Comparison of ENCODE assay signal across 11 cellular contexts in the genomic region with DNA sequence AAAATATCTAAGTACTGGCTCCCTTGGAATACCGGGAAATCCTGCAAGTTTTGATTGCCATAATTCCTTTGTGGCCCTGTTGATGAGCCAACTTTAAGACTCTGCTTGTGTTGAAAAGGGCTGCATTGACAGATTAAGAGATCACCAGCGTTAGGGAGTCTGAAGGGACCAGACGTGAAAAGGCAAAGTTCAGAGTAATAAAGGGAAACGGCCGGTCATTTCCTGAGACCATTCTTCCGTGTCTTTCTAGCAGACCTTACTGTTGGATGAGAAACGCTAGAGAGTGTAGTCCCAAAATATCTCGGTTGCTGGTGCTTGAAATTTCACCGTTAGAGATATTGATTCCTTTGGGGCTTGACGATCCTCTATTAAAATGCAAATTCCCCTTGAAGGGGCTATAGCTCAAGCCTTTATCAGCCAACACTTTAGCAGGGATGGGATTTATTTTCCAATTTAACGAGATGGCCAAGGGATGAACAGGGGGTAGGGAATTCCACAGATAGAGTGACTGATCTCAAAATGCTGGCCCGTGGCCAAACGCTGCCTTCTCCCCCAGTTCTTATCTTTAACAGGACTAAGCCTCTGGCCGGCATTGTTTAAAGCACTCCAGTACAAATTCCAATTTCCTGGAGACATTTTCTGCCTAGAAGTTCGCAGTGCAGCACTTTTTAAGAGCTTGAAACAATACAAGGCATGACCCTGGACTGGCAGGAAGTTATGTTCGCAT.
DNase-seq lines count a peak whose midpoint lies in the region; ATAC-seq and TF ChIP-seq lines count a peak whose summit lies in the region.
"Had no signal": no experiment of that assay in that cellular context is flagged by ENCODE, and none has a peak within 500 bp of the region (broad histone marks: within the 10 kb centered on the region; RNA-seq: fewer than 3 reads in every experiment).

No MANE protein-coding gene starts in this region.

- no peaks in the 10 kb centered on the region for H3K4me1 ChIP-seq in CD4-positive, alpha-beta memory T cell (ENCODE audit: insufficient read depth, low read length)
- peaks cover 0 to 11% of the 10 kb centered on the region in 2 donors for H3K4me1 ChIP-seq in muscle layer of duodenum (ENCODE audit: control insufficient read depth in 1 of 2, insufficient read depth in 2 of 2, low read length in 2 of 2)
- H3K4me1 ChIP-seq in CD8-positive, alpha-beta T cell (ENCODE audit: insufficient read depth, low read length): no peaks in the 10 kb centered on the region

- no peak for TF ChIP-seq CTCF in chondrocyte (IDR thresholded peaks at IDR 0.05)
- no peak for TF ChIP-seq CTCF in CD8-positive, alpha-beta T cell (IDR thresholded peaks at IDR 0.05)

- DNase-seq in CD4-positive, alpha-beta memory T cell: no peak
- DNase-seq in HT-29 (ENCODE audit: low spot score) (peak; percentile 36), chondrocyte (ENCODE audit: low spot score) (no peak), NK-92 (lab: John Stamatoyannopoulos, UW; ENCODE audit: unreplicated experiment) (no peak), 8988T (no peak), cerebellar nuclear complex (lab: John Stamatoyannopoulos, UW) (no peak)
- no peak for DNase-seq in CD8-positive, alpha-beta T cell

- peak overlapping the region in 5 of 8 donors; percentile 29 to 70 (median 36) for H3K4me3 Mint-ChIP-seq in CD4-positive, alpha-beta memory T cell
- H3K4me3 Mint-ChIP-seq in chondrocyte (ENCODE audit: unreplicated experiment): peak overlapping the region; percentile 29
- no peak overlapping the region for H3K4me3 Mint-ChIP-seq in CD8-positive, alpha-beta T cell
- H3K4me3 Mint-ChIP-seq: central memory CD8-positive, alpha-beta T cell; T-helper 1 cell treated with Interleukin-12 subunit alpha and Interleukin-12 subunit beta and Interleukin-4 antibody, amounts not matched to agents 30 μg/mL and 1 μg/mL, for 36 hours had no signal

- H3K4me1 Mint-ChIP-seq in CD4-positive, alpha-beta memory T cell: peaks cover 2 to 20% (median 10%) of the 10 kb centered on the region in 4 donors
- peaks cover 13% of the 10 kb centered on the region for H3K4me1 Mint-ChIP-seq in chondrocyte (ENCODE audit: low read depth)
- H3K4me1 Mint-ChIP-seq in CD8-positive, alpha-beta T cell (ENCODE audit: low read depth): peaks cover 11% of the 10 kb centered on the region
- H3K4me1 Mint-ChIP-seq: central memory CD8-positive, alpha-beta T cell had no signal

- no peaks in the 10 kb centered on the region for H3K36me3 Mint-ChIP-seq in CD4-positive, alpha-beta memory T cell
- H3K36me3 Mint-ChIP-seq in chondrocyte (ENCODE audit: low read depth): peaks cover 6% of the 10 kb centered on the region
- no peaks in the 10 kb centered on the region for H3K36me3 Mint-ChIP-seq in CD8-positive, alpha-beta T cell

- peaks cover 0 to 9% (median 4%) of the 10 kb centered on the region in 8 donors for H3K9me3 Mint-ChIP-seq in CD4-positive, alpha-beta memory T cell
- H3K9me3 Mint-ChIP-seq in chondrocyte (ENCODE audit: low read depth): peaks cover 25% of the 10 kb centered on the region
- no peaks in the 10 kb centered on the region for H3K9me3 Mint-ChIP-seq in CD8-positive, alpha-beta T cell
- H3K9me3 Mint-ChIP-seq: central memory CD8-positive, alpha-beta T cell; T-helper 1 cell treated with Interleukin-12 subunit alpha and Interleukin-12 subunit beta and Interleukin-4 antibody, amounts not matched to agents 30 μg/mL and 1 μg/mL, for 36 hours had no signal

- ATAC-seq in CD8-positive, alpha-beta T cell: no peak
- ATAC-seq: HCT116 had no signal

- no peak overlapping the region for H3K27ac ChIP-seq in CD4-positive, alpha-beta memory T cell (ENCODE audit: low read depth, low read length)
- no peak overlapping the region for H3K27ac ChIP-seq in muscle layer of duodenum (ENCODE audit: low read length)
- no peak overlapping the region for H3K27ac ChIP-seq in CD8-positive, alpha-beta T cell (ENCODE audit: low read depth, low read length)

- no peak overlapping the region for H3K27ac Mint-ChIP-seq in CD4-positive, alpha-beta memory T cell
- H3K27ac Mint-ChIP-seq in chondrocyte (ENCODE audit: unreplicated experiment): no peak overlapping the region
- H3K27ac Mint-ChIP-seq in CD8-positive, alpha-beta T cell: no peak overlapping the region
- H3K27ac Mint-ChIP-seq: T-helper 1 cell treated with Interleukin-12 subunit alpha and Interleukin-12 subunit beta and Interleukin-4 antibody, amounts not matched to agents 30 μg/mL and 1 μg/mL, for 36 hours had no signal

- H3K9me3 ChIP-seq in CD4-positive, alpha-beta memory T cell (ENCODE audit: control insufficient read depth in 1 of 2, low read length in 2 of 2): no peaks in the 10 kb centered on the region
- H3K9me3 ChIP-seq in muscle layer of duodenum (ENCODE audit: control insufficient read depth in 1 of 2, low read length in 2 of 2): no peaks in the 10 kb centered on the region
- no peaks in the 10 kb centered on the region for H3K9me3 ChIP-seq in CD8-positive, alpha-beta T cell (ENCODE audit: low read length)

- no peaks in the 10 kb centered on the region for H3K36me3 ChIP-seq in CD4-positive, alpha-beta memory T cell (ENCODE audit: insufficient read depth, low read length)
- no peaks in the 10 kb centered on the region for H3K36me3 ChIP-seq in muscle layer of duodenum (ENCODE audit: control insufficient read depth in 1 of 2, insufficient read depth in 2 of 2, low read length in 2 of 2)
- H3K36me3 ChIP-seq in CD8-positive, alpha-beta T cell (ENCODE audit: insufficient read depth, low read length): no peaks in the 10 kb centered on the region

- intact Hi-C loops in CD4-positive, alpha-beta memory T cell (cut with micrococcal nuclease): no loop called here
- intact Hi-C loops in CD8-positive, alpha-beta T cell (cut with DNase I, micrococcal nuclease): no loop called here

- POLR2A ChIA-PET in CD4-positive, alpha-beta memory T cell (lab: Charles Lee; ENCODE audit: partially characterized antibody): no interaction called here
- POLR2A ChIA-PET in CD8-positive, alpha-beta T cell (lab: Charles Lee): no interaction called here

- CTCF ChIA-PET in CD4-positive, alpha-beta memory T cell (lab: Charles Lee; ENCODE audit: partially characterized antibody): no interaction called here
- CTCF ChIA-PET in CD8-positive, alpha-beta T cell (lab: Charles Lee): no interaction called here

- peaks cover 28% of the 10 kb centered on the region for H3K27me3 ChIP-seq in CD4-positive, alpha-beta memory T cell (ENCODE audit: insufficient read depth, low read length)
- H3K27me3 ChIP-seq in muscle layer of duodenum (ENCODE audit: low read depth, low read length): peaks cover 17% of the 10 kb centered on the region
- peaks cover 12% of the 10 kb centered on the region for H3K27me3 ChIP-seq in CD8-positive, alpha-beta T cell (ENCODE audit: insufficient read depth, low read length)

- H3K4me3 ChIP-seq in CD4-positive, alpha-beta memory T cell (ENCODE audit: low read length in 2 of 2): no peak overlapping the region
- peak overlapping the region; percentile 37 to 68 for H3K4me3 ChIP-seq in muscle layer of duodenum (ENCODE audit: low read depth in 1 of 2, low read length in 2 of 2)
- H3K4me3 ChIP-seq in CD8-positive, alpha-beta T cell (ENCODE audit: low read depth, low read length): no peak overlapping the region

- peaks cover 25 to 53% of the 10 kb centered on the region in 2 donors for H3K27me3 Mint-ChIP-seq in CD4-positive, alpha-beta memory T cell
- peaks cover 59% of the 10 kb centered on the region for H3K27me3 Mint-ChIP-seq in chondrocyte (ENCODE audit: low read depth)
- peaks cover 60% of the 10 kb centered on the region for H3K27me3 Mint-ChIP-seq in CD8-positive, alpha-beta T cell (ENCODE audit: low read depth)

Comparison
In these comparisons a context has a peak if more than half of its experiments do, and no peak if none do; other contexts are left out.
1. H3K4me3 ChIP-seq: peak in muscle layer of duodenum (2 of 2); none in CD4-positive, alpha-beta memory T cell (0 of 2) and CD8-positive, alpha-beta T cell (single experiment).